ENCODE assay signal across 13 cellular contexts in the genomic region with DNA sequence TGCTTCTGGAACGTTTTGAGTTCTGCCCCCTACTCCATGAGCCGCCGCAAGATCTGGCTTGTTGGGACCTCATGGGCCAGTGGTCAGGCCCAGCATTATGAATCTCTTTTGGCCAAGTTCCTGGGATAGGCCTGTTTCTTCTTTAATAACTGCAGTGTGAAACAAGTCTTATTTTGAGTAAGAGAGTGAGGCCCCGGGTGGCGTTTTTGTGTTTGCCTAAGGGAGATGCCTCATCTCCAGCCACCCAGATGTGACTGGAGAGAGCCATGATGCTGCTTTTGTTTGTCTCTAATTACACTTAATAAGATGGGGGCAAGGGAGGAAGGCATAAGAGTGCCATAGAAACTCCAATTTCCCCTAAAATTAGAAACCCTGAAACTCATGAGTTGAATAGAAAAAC. TPM values are rescaled to one million over a fixed set of nuclear protein-coding genes. Genes with fewer than 3 reads are reported as not detected.
DNase-seq lines count a peak whose midpoint lies in the region; ATAC-seq and TF ChIP-seq lines count a peak whose summit lies in the region.
"Had no signal": no experiment of that assay in that cellular context is flagged by ENCODE, and none has a peak within 500 bp of the region (broad histone marks: within the 10 kb centered on the region; RNA-seq: fewer than 3 reads in every experiment).

No MANE protein-coding gene starts in this region.

- no peaks in the 10 kb centered on the region for H3K27me3 Mint-ChIP-seq in activated CD4-positive, alpha-beta T cell treated with anti-CD3 and anti-CD28 coated beads for 36 hours

- intact Hi-C loops in esophagus squamous epithelium (cut with DNase I), result no loop called here
- intact Hi-C loops in activated CD4-positive, alpha-beta T cell treated with anti-CD3 and anti-CD28 coated beads for 36 hours (cut with DNase I, micrococcal nuclease), result loop anchor here in 1 of 2 experiments (2.0 kb wide), 2 partner anchors 19 to 21 kb away; no protein-coding TSS in a partner anchor

- TF ChIP-seq CTCF in esophagus squamous epithelium (IDR thresholded peaks at IDR 0.05), result no peak

- H3K27me3 ChIP-seq in esophagus squamous epithelium (no peaks in the 10 kb centered on the region), thymus (ENCODE audit: control insufficient read depth, insufficient read depth) (no peaks in the 10 kb centered on the region)
- H3K27me3 ChIP-seq: cardiac muscle cell, spleen had no signal

- 12 to 33% methylated on average over 2 to 5 of the region's 5 CpGs for WGBS in esophagus squamous epithelium, 2 donors
- 95% methylated on average over 5 of the region's 5 CpGs for WGBS in thymus

- TF ChIP-seq POLR2A in esophagus squamous epithelium (IDR thresholded peaks at IDR 0.05), result no peak

- peaks cover 11% of the 10 kb centered on the region for H3K9me3 Mint-ChIP-seq in activated CD4-positive, alpha-beta T cell treated with anti-CD3 and anti-CD28 coated beads for 36 hours (ENCODE audit: low read depth)

- H3K4me3 ChIP-seq in esophagus squamous epithelium (peak overlapping the region; percentile 35 to 59 (median 46)), thymus (ENCODE audit: low read length) (no peak overlapping the region)
- H3K4me3 ChIP-seq: cardiac muscle cell, spleen had no signal

- H3K4me3 Mint-ChIP-seq in activated CD4-positive, alpha-beta T cell treated with anti-CD3 and anti-CD28 coated beads for 36 hours, result no peak overlapping the region

- POLR2A ChIA-PET in activated CD4-positive, alpha-beta T cell treated with anti-CD3 and anti-CD28 coated beads for 36 hours (lab: Charles Lee), result no interaction called here

- peak; percentile 67 for ATAC-seq in GM18868 (IDR thresholded peaks at IDR 0.05; ENCODE audit: unreplicated experiment)
- peak; percentile 39 for ATAC-seq in HG02870 (IDR thresholded peaks at IDR 0.05; ENCODE audit: unreplicated experiment)
- ATAC-seq in activated CD4-positive, alpha-beta T cell treated with anti-CD3 and anti-CD28 coated beads for 36 hours, result no peak

- CTCF ChIA-PET in activated CD4-positive, alpha-beta T cell treated with anti-CD3 and anti-CD28 coated beads for 36 hours (lab: Charles Lee), result interaction anchor here (1.0 to 1.9 kb wide), 2 partner anchors 19 to 104 kb away, joined by 3 to 7 read pairs; no protein-coding TSS in a partner anchor

- no peak overlapping the region for H3K27ac Mint-ChIP-seq in activated CD4-positive, alpha-beta T cell treated with anti-CD3 and anti-CD28 coated beads for 36 hours

- no peaks in the 10 kb centered on the region for H3K36me3 ChIP-seq in esophagus squamous epithelium
- no peaks in the 10 kb centered on the region for H3K36me3 ChIP-seq in thymus (ENCODE audit: control insufficient read depth, insufficient read depth)
- H3K36me3 ChIP-seq: cardiac muscle cell, spleen had no signal

- H3K9me3 ChIP-seq in esophagus squamous epithelium (no peaks in the 10 kb centered on the region), thymus (ENCODE audit: control insufficient read depth) (peaks cover 1% of the 10 kb centered on the region)

- peaks cover 23% of the 10 kb centered on the region for H3K4me1 Mint-ChIP-seq in activated CD4-positive, alpha-beta T cell treated with anti-CD3 and anti-CD28 coated beads for 36 hours

- peaks cover 37% of the 10 kb centered on the region for H3K36me3 Mint-ChIP-seq in activated CD4-positive, alpha-beta T cell treated with anti-CD3 and anti-CD28 coated beads for 36 hours (ENCODE audit: low read depth)

- H3K27ac ChIP-seq in esophagus squamous epithelium (peak overlapping the region; percentile 88 to 93 (median 90)), thymus (ENCODE audit: low read depth) (peak overlapping the region; percentile 61)
- H3K27ac ChIP-seq: cardiac muscle cell had no signal

- DNase-seq in esophagus squamous epithelium (lab: John Stamatoyannopoulos, UW), result no peak
- DNase-seq in NCI-H1930 (lab: John Stamatoyannopoulos, UW), result no peak
- DNase-seq in activated CD4-positive, alpha-beta T cell treated with anti-CD3 and anti-CD28 coated beads for 36 hours, result no peak
- DNase-seq in stimulated activated CD4-positive, alpha-beta T cell treated with anti-CD3 and anti-CD28 coated beads, Interleukin-2, amount 100 ng/mL, for 48 hours, result no peak
- DNase-seq: activated CD4-positive, alpha-beta T cell treated with anti-CD3 and anti-CD28 coated beads, Interleukin-2, amount 50 U/mL, for 1 hour; activated effector memory CD4-positive, alpha-beta T cell treated with anti-CD3 and anti-CD28 coated beads, Interleukin-2, amount 50 U/mL, for 16 hours; IMR-90; NCI-H2029; spleen had no signal

- H3K4me1 ChIP-seq in esophagus squamous epithelium, result peaks cover 32 to 97% (median 58%) of the 10 kb centered on the region in 3 donors
- H3K4me1 ChIP-seq in thymus (ENCODE audit: control insufficient read depth, insufficient read depth, low read length), result no peaks in the 10 kb centered on the region

RNA-seq across cellular contexts. Expression of a gene that starts 39.8 kb away (rescaled TPM):
- total RNA-seq in esophagus squamous epithelium, result 10 to 100 TPM; 22.3 to 32.4 (median 31.0) TPM
- polyA plus RNA-seq in thymus, result 32.8 TPM
- 100 to 1,000 TPM in 1 of 2 experiments, 10 to 100 TPM in 1; 96.6 to 113 TPM for total RNA-seq in activated CD4-positive, alpha-beta T cell treated with anti-CD3 and anti-CD28 coated beads for 36 hours
